ENCODE assay signal across 32 cellular contexts in the genomic region with DNA sequence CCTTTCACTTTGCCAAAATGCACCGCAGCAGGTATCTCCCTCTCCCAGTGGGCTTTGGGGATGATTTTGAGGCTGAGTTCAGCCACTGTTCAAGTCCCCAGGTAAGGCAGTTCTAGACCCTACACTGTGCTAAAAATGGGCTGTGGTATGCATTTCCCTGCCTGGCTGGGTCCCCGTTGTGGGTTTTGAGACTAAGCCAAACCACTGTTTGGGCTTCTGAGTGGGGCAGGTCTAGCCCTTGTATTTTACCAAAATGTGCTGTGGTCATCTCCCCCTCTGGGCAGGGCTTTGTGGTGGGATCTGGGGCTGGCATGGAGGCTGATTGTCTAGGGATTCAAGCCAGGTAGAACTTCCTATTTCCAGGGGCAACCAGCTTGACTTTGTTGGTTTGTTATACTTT. TPM values are rescaled to one million over a fixed set of nuclear protein-coding genes. Genes with fewer than 3 reads are reported as not detected.
"Had no signal": no experiment of that assay in that cellular context is flagged by ENCODE, and none has a peak within 500 bp of the region (broad histone marks: within the 10 kb centered on the region; RNA-seq: fewer than 3 reads in every experiment).

No MANE protein-coding gene starts in this region.

- H3K4me3 ChIP-seq: coronary artery, gastrocnemius medialis, hepatocyte, prostate gland, right atrium auricular region, smooth muscle cell, stomach, thyroid gland, uterus had no signal

- ATAC-seq: effector memory CD8-positive, alpha-beta T cell; gastrocnemius medialis; left lobe of liver; naive thymus-derived CD8-positive, alpha-beta T cell; sciatic nerve; stimulated activated effector memory CD8-positive, alpha-beta T cell treated with anti-CD3 and anti-CD28 coated beads, Interleukin-12 subunit alpha, Interleukin-12 subunit beta, amount 100 ng/mL, for 72 hours had no signal

- H3K4me1 ChIP-seq: gastrocnemius medialis, prostate gland, right atrium auricular region, stomach, thyroid gland, uterus had no signal

- H3K27ac ChIP-seq: coronary artery, gastrocnemius medialis, hepatocyte, right atrium auricular region, stomach, thyroid gland, uterus had no signal

- H3K27me3 ChIP-seq: gastrocnemius medialis, hepatocyte, right atrium auricular region, stomach, thyroid gland, uterus had no signal

- DNase-seq: dermis blood vessel endothelial cell; effector memory CD8-positive, alpha-beta T cell; foreskin fibroblast; gastrocnemius medialis; head of caudate nucleus; kidney; mammary epithelial cell; mesendoderm; midbrain; naive thymus-derived CD8-positive, alpha-beta T cell; nephron progenitor cell; nucleus accumbens; stimulated activated CD4-positive, alpha-beta T cell treated with anti-CD3 and anti-CD28 coated beads, Interleukin-2, amount 100 ng/mL, for 24 hours; stimulated activated CD4-positive, alpha-beta T cell treated with anti-CD3 and anti-CD28 coated beads, Interleukin-4, amount 100 ng/mL, for 24 hours; stimulated activated naive CD4-positive, alpha-beta T cell treated with Interleukin-2 at 50 U/mL for 16 hours; stomach; thyroid gland; uterus had no signal

- H3K36me3 ChIP-seq: gastrocnemius medialis, prostate gland, right atrium auricular region, stomach, thyroid gland, uterus had no signal

- H3K9me3 ChIP-seq: prostate gland, uterus had no signal

RNA-seq across cellular contexts. Expression of a gene that starts 13.6 kb away (rescaled TPM):
- total RNA-seq: dermis blood vessel endothelial cell; gastrocnemius medialis; glomerular endothelial cell; hepatocyte; kidney; left lobe of liver; lower leg skin; mammary epithelial cell; mucosa of gallbladder; naive thymus-derived CD8-positive, alpha-beta T cell; osteocyte; right atrium auricular region; sciatic nerve; smooth muscle cell; stomach; subcutaneous adipose tissue; temporal lobe; thyroid gland; uterus had no signal

RNA-seq across cellular contexts. Expression of a gene that starts 16.1 kb away (rescaled TPM):
- total RNA-seq: dermis blood vessel endothelial cell; gastrocnemius medialis; glomerular endothelial cell; hepatocyte; kidney; left lobe of liver; lower leg skin; mammary epithelial cell; mucosa of gallbladder; naive thymus-derived CD8-positive, alpha-beta T cell; osteocyte; prostate gland; right atrium auricular region; sciatic nerve; smooth muscle cell; stomach; subcutaneous adipose tissue; temporal lobe; thyroid gland; uterus had no signal

RNA-seq across cellular contexts. Expression of a gene that starts 43.5 kb away (rescaled TPM):
- total RNA-seq: dermis blood vessel endothelial cell; gastrocnemius medialis; glomerular endothelial cell; hepatocyte; kidney; left lobe of liver; lower leg skin; mammary epithelial cell; mucosa of gallbladder; naive thymus-derived CD8-positive, alpha-beta T cell; osteocyte; prostate gland; right atrium auricular region; sciatic nerve; smooth muscle cell; stomach; subcutaneous adipose tissue; temporal lobe; thyroid gland; uterus had no signal
